Comparison of ENCODE assay signal across 11 cellular contexts in genomic region chr17:80826346-80826954, GRCh38.
A peak's percentile ranks its signal among the peaks of the same experiment; 100 is the strongest.
DNase-seq lines count a peak whose midpoint lies in the region; ATAC-seq and TF ChIP-seq lines count a peak whose summit lies in the region.
"Had no signal": no experiment of that assay in that cellular context is flagged by ENCODE, and none has a peak within 500 bp of the region (broad histone marks: within the 10 kb centered on the region; RNA-seq: fewer than 3 reads in every experiment).

No MANE protein-coding gene starts in this region.

- no peak for DNase-seq in HCT116 (ENCODE audit: low read depth, low spot score)
- peak in 1 of 2 donors; percentile 45 for DNase-seq in breast epithelium (ENCODE audit: low spot score in 2 of 2)
- DNase-seq in Kasumi-1 (lab: John Stamatoyannopoulos, UW) = no peak
- no peak for DNase-seq in LoVo (ENCODE audit: low spot score)
- DNase-seq in medulla oblongata (ENCODE audit: extremely low spot score) = no peak
- DNase-seq: KBM-7, nephron progenitor cell had no signal

- H3K9me3 ChIP-seq in HCT116 (ENCODE audit: control insufficient read depth in 1 of 2, insufficient read depth in 1 of 2, low read depth in 1 of 2, low read length in 2 of 2) (no peaks in the 10 kb centered on the region), breast epithelium (no peaks in the 10 kb centered on the region), mesodermal cell (ENCODE audit: control insufficient read depth, low read length) (no peaks in the 10 kb centered on the region)
- H3K9me3 ChIP-seq: HAP-1 had no signal

- 94 to 97% methylated on average over 21 to 22 of the region's 23 CpGs for WGBS in mesodermal cell (ENCODE audit: insufficient coverage in 2 of 2), 2 experiments

- BruUV-seq in HCT116 (replicated peaks; lab: Mats Ljungman, UMichigan) = no TSS peak

- H3K9me2 ChIP-seq in HCT116 (ENCODE audit: insufficient read depth) = no peaks in the 10 kb centered on the region

- H3K4me1 ChIP-seq in ACC112 (ENCODE audit: control insufficient read depth, insufficient read depth, low read length, unreplicated experiment) (peaks cover 15% of the 10 kb centered on the region), HCT116 (ENCODE audit: control insufficient read depth in 1 of 2, insufficient read depth in 2 of 2, low read length in 2 of 2) (peaks cover 0 to 29% of the 10 kb centered on the region in 2 experiments; a peak in 2 of 4 replicates), breast epithelium (no peaks in the 10 kb centered on the region), mesodermal cell (ENCODE audit: control insufficient read depth, insufficient read depth, low read length, poor library complexity, severe bottlenecking) (peaks cover 17% of the 10 kb centered on the region)
- H3K4me1 ChIP-seq: HAP-1 had no signal

- TF ChIP-seq POLR2A in HCT116 (IDR thresholded peaks at IDR 0.05; ENCODE audit: borderline replicate concordance, extremely low read depth, insufficient read depth, insufficient read length) (no peak), breast epithelium (IDR thresholded peaks at IDR 0.05) (no peak)

- H3K27ac ChIP-seq in ACC112 (ENCODE audit: low read depth, low read length) (peak overlapping the region; percentile 78), HCT116 (ENCODE audit: low read depth, low read length) (no peak overlapping the region), breast epithelium (peak overlapping the region; percentile 71 to 80), mesodermal cell (ENCODE audit: low read depth, low read length, severe bottlenecking) (peak overlapping the region; percentile 36)

- 0 out of 2 replicates have a peak overlapping the region, but pooled peaks have one; percentile 2 for H3K4me2 ChIP-seq in HCT116 (ENCODE audit: low read length)

- H3K27me3 ChIP-seq in ACC112 (ENCODE audit: insufficient read depth, low read length) = no peaks in the 10 kb centered on the region
- H3K27me3 ChIP-seq in HCT116 (ENCODE audit: insufficient read depth, low read length) = no peaks in the 10 kb centered on the region
- no peaks in the 10 kb centered on the region for H3K27me3 ChIP-seq in breast epithelium

- intact Hi-C loops in HCT116 (cut with micrococcal nuclease) (no loop called here), breast epithelium (cut with DNase I; ENCODE audit: low total_unique reads) (no loop called here)

- 0 out of 2 replicates have a peak, but pooled peaks have one; percentile 12 for ATAC-seq in HCT116
- ATAC-seq in HG02885 (IDR thresholded peaks at IDR 0.05; ENCODE audit: poor library complexity, unreplicated experiment) = no peak

- no peaks in the 10 kb centered on the region for H4K20me1 ChIP-seq in HCT116 (ENCODE audit: insufficient read depth)

- TF ChIP-seq CTCF in HCT116 (IDR thresholded peaks at IDR 0.05 in 2 of 3, conservative IDR thresholded peaks at IDR 0.05 in 1 of 3; ENCODE audit: borderline replicate concordance in 1 of 3, insufficient read depth in 1 of 3, low read depth in 2 of 3, low read length in 2 of 3) = no peak
- no peak for TF ChIP-seq CTCF in breast epithelium (IDR thresholded peaks at IDR 0.05)

- POLR2A ChIA-PET in HCT116 (lab: Charles Lee) = no interaction called here

- no peak overlapping the region for H2AFZ ChIP-seq in ACC112 (ENCODE audit: low read length, unreplicated experiment)
- H2AFZ ChIP-seq in HCT116 (ENCODE audit: low read depth, low read length, poor library complexity, severe bottlenecking) = no peak overlapping the region

- CTCF ChIA-PET in HCT116 (lab: Charles Lee) = no interaction called here

- H3K36me3 ChIP-seq in ACC112 (ENCODE audit: insufficient read depth, low read length) (no peaks in the 10 kb centered on the region; the same call in 1 of the 2 replicates), HCT116 (ENCODE audit: control insufficient read depth in 1 of 2, insufficient read depth in 2 of 2, low read length in 2 of 2) (peaks cover 0 to 5% of the 10 kb centered on the region in 2 experiments; a peak in 2 of 4 replicates), breast epithelium (no peaks in the 10 kb centered on the region), mesodermal cell (ENCODE audit: control insufficient read depth, insufficient read depth, low read length) (peaks cover 10% of the 10 kb centered on the region)

- H3K79me2 ChIP-seq in ACC112 (ENCODE audit: control insufficient read depth, insufficient read depth, low read length, unreplicated experiment) (no peaks in the 10 kb centered on the region), HCT116 (ENCODE audit: insufficient read depth, low read length) (no peaks in the 10 kb centered on the region)

- RAD21 ChIA-PET in HCT116 (lab: Charles Lee; ENCODE audit: low non-redundant PET in 1 of 2, low total read pairs in 2 of 2, uncharacterized antibody in 2 of 2, unreplicated experiment in 2 of 2) = no interaction called here

- H3K4me3 ChIP-seq in ACC112 (ENCODE audit: low read depth, low read length) (no peak overlapping the region), HCT116 (replicated peaks in 1 of 2; ENCODE audit: low read depth in 1 of 2, low read length in 2 of 2) (no peak overlapping the region), breast epithelium (no peak overlapping the region), mesodermal cell (ENCODE audit: extremely low read depth, insufficient read depth, low read length, poor library complexity, severe bottlenecking) (no peak overlapping the region)
- H3K4me3 ChIP-seq: HAP-1 had no signal

- no peak overlapping the region for H3K9ac ChIP-seq in HCT116 (ENCODE audit: low read length)

- TF ChIP-seq RAD21 in HCT116 (IDR thresholded peaks at IDR 0.05; ENCODE audit: low read depth) = no peak

TF ChIP-seq in HCT116, 20 proteins besides CTCF, POLR2A, EP300 and RAD21:
- no peak for TF ChIP-seq CBX3 (IDR thresholded peaks at IDR 0.05; ENCODE audit: low read depth)
- no peak for TF ChIP-seq SIN3A (IDR thresholded peaks at IDR 0.05; ENCODE audit: low read depth)
- no peak for TF ChIP-seq CEBPB (IDR thresholded peaks at IDR 0.05; ENCODE audit: low read depth)
- no peak for TF ChIP-seq YY1 (IDR thresholded peaks at IDR 0.05; ENCODE audit: extremely low read depth, insufficient replicate concordance, low read depth, low read length)
- no peak for TF ChIP-seq ZFX (IDR thresholded peaks at IDR 0.05)
- no peak for TF ChIP-seq SRF (IDR thresholded peaks at IDR 0.05; ENCODE audit: low read depth)
- TF ChIP-seq EGR1 (IDR thresholded peaks at IDR 0.05; ENCODE audit: low read depth) = no peak
- TF ChIP-seq ZNF274 (IDR thresholded peaks at IDR 0.05; ENCODE audit: low read depth, low read length) = no peak
- no peak for TF ChIP-seq ATF3 (IDR thresholded peaks at IDR 0.05)
- no peak for TF ChIP-seq TCF7L2 (IDR thresholded peaks at IDR 0.05; ENCODE audit: borderline replicate concordance, extremely low read depth, insufficient read depth, insufficient read length)
- TF ChIP-seq REST (IDR thresholded peaks at IDR 0.05; ENCODE audit: low read depth) = no peak
